In the genomic region with DNA sequence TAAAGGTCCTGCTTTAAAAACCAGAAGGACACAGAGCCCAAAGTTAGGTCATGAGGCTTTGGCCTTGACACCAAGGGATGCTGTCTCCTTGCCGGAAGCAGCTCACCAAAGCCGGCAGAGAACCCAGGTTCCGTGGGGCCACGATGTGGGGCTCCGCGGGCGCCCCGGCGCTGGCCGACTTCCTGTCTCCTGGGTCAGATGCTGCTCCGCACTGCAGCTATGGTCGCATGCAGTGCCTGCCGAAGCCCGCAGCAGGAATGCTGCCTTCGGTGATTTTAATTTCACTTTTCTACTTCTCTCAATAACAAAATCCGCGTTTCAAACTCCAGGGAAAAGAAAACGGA, we compare ENCODE assay signal across 1 cellular context.
TF ChIP-seq lines count a peak whose summit lies in the region.

No MANE protein-coding gene starts in this region.

TF ChIP-seq in endothelial cell of umbilical vein, 7 proteins besides CTCF, POLR2A, EP300 and RAD21:
- TF ChIP-seq FOS (IDR thresholded peaks at IDR 0.05; ENCODE audit: borderline replicate concordance, insufficient read depth, low read length) (no peak), POLR2AphosphoS5 (IDR thresholded peaks at IDR 0.05; ENCODE audit: insufficient read depth, low read depth, low read length) (no peak), JUN (IDR thresholded peaks at IDR 0.05; ENCODE audit: borderline replicate concordance, insufficient read depth, insufficient read length, low read depth) (no peak), MYC (IDR thresholded peaks at IDR 0.05; ENCODE audit: low read depth, low read length) (no peak), GATA2 (IDR thresholded peaks at IDR 0.05; ENCODE audit: insufficient read depth, insufficient read length, low read depth, low read length) (no peak), EZH2 (IDR thresholded peaks at IDR 0.05; ENCODE audit: borderline replicate concordance, low read depth, low read length, severe bottlenecking) (no peak)
- TF ChIP-seq, protein P1, sequence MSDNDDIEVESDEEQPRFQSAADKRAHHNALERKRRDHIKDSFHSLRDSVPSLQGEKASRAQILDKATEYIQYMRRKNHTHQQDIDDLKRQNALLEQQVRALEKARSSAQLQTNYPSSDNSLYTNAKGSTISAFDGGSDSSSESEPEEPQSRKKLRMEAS (IDR thresholded peaks at IDR 0.05; ENCODE audit: insufficient read depth, insufficient read length): no peak
TF ChIP-seq in endothelial cell of umbilical vein: peak in this region for 0.
